Comparison of ENCODE assay signal across 27 cellular contexts in genomic region chr2:64972856-64973255, GRCh38. TPM values are rescaled to one million over a fixed set of nuclear protein-coding genes. Genes with fewer than 3 reads are reported as not detected.
DNase-seq lines count a peak whose midpoint lies in the region; ATAC-seq, FAIRE-seq and TF ChIP-seq lines count a peak whose summit lies in the region.
"Had no signal": no experiment of that assay in that cellular context is flagged by ENCODE, and none has a peak within 500 bp of the region (broad histone marks: within the 10 kb centered on the region; RNA-seq: fewer than 3 reads in every experiment).

No MANE protein-coding gene starts in this region.

- H2BK120ac ChIP-seq in IMR-90 (ENCODE audit: low read depth, low read length), result peak overlapping the region; percentile 27

- H4K91ac ChIP-seq in IMR-90 (ENCODE audit: insufficient read depth, low read depth, low read length), result peak overlapping the region; percentile 55; the same call in 1 of the 2 replicates

- H3K27ac ChIP-seq in IMR-90 (ENCODE audit: insufficient read depth, low read length) (no peak overlapping the region), K562 (ENCODE audit: extremely low read depth, low read depth, low read length) (no peak overlapping the region), osteoblast (ENCODE audit: low read depth, low read length) (no peak overlapping the region)
- H3K27ac ChIP-seq: BLaER1 treated with 17β-estradiol and CSF1 and Interleukin-3, amounts not matched to agents 10 nM and 100 nM; cardiac muscle cell; coronary artery; heart left ventricle; upper lobe of left lung had no signal

- CTCF ChIA-PET in IMR-90 (lab: Yijun Ruan, JAX), result interaction anchor here (1.1 to 1.3 kb wide), 2 partner anchors 9 to 16 kb away, joined by 3 to 8 read pairs; no protein-coding TSS in a partner anchor
- CTCF ChIA-PET in K562 (lab: Yijun Ruan, JAX; ENCODE audit: low intra/inter-chr PET ratio), result no interaction called here
- CTCF ChIA-PET in WTC11 (lab: Charles Lee), result interaction anchor here (1.5 kb wide), 1 partner anchor 55 kb away, joined by 8 read pairs; no protein-coding TSS in a partner anchor

- H3K79me2 ChIP-seq in K562 (ENCODE audit: control insufficient read depth, insufficient read depth, low read length) (no peaks in the 10 kb centered on the region), osteoblast (ENCODE audit: insufficient read depth, low read length) (no peaks in the 10 kb centered on the region)

- H2BK15ac ChIP-seq in IMR-90 (ENCODE audit: low read depth, low read length), result peak overlapping the region; percentile 75; the same call in 2 of the 3 replicates

- no peaks in the 10 kb centered on the region for H3K36me3 ChIP-seq in IMR-90 (ENCODE audit: control insufficient read depth, insufficient read depth, low read length)
- H3K36me3 ChIP-seq in K562 (ENCODE audit: control insufficient read depth, insufficient read depth, low read length), result no peaks in the 10 kb centered on the region
- H3K36me3 ChIP-seq in osteoblast (ENCODE audit: insufficient read depth, low read length), result no peaks in the 10 kb centered on the region
- H3K36me3 ChIP-seq: BLaER1 treated with 17β-estradiol and CSF1 and Interleukin-3, amounts not matched to agents 10 nM and 100 nM; cardiac muscle cell; heart left ventricle; upper lobe of left lung had no signal

- H2AK9ac ChIP-seq in IMR-90 (replicated peaks; ENCODE audit: low read depth, low read length, poor library complexity), result no peak overlapping the region

- intact Hi-C loops in IMR-90 (cut with micrococcal nuclease), result no loop called here
- intact Hi-C loops in K562 (cut with micrococcal nuclease), result no loop called here
- intact Hi-C loops in left colon (cut with DNase I, micrococcal nuclease), result no loop called here

- peaks cover 21% of the 10 kb centered on the region for H3K9me1 ChIP-seq in IMR-90 (ENCODE audit: insufficient read depth, low read length)
- no peaks in the 10 kb centered on the region for H3K9me1 ChIP-seq in K562 (ENCODE audit: control insufficient read depth, insufficient read depth, low read length)

- POLR2A ChIA-PET in IMR-90 (lab: Charles Lee; ENCODE audit: unreplicated experiment) (no interaction called here), K562 (lab: Yijun Ruan, JAX) (interaction anchor here (0.9 to 1.7 kb wide), 4 partner anchors 9 to 17 kb away, joined by 4 to 6 read pairs (median 4); partner anchors contain the start of gene SLC1A4), WTC11 (lab: Charles Lee) (no interaction called here)

- H3K4ac ChIP-seq in IMR-90 (ENCODE audit: low read depth, low read length), result peak overlapping the region; percentile 32

- no peak overlapping the region for H3K23ac ChIP-seq in IMR-90 (ENCODE audit: low read depth, low read length)

- peak overlapping the region; percentile 11; the same call in 1 of the 2 replicates for H3K14ac ChIP-seq in IMR-90 (replicated peaks; ENCODE audit: low read depth, low read length)

- no peak for TF ChIP-seq EP300 in K562 (IDR thresholded peaks at IDR 0.05; ENCODE audit: low read length)

- no peak for TF ChIP-seq RAD21 in IMR-90 (IDR thresholded peaks at IDR 0.05; ENCODE audit: low read length)
- TF ChIP-seq RAD21 in K562 (CRISPR knock-in tag; conservative IDR thresholded peaks at IDR 0.05 in 1 of 2, IDR thresholded peaks at IDR 0.05 in 1 of 2), result no peak

- H3K56ac ChIP-seq in IMR-90 (ENCODE audit: extremely low read depth, insufficient read depth, low read length), result no peak overlapping the region

- H3K18ac ChIP-seq in IMR-90 (ENCODE audit: low read depth, low read length), result no peak overlapping the region; the same call in 1 of the 2 replicates

- H3K27ac Mint-ChIP-seq in WTC11, result no peak overlapping the region
- H3K27ac Mint-ChIP-seq: activated CD4-positive, alpha-beta T cell treated with anti-CD3 and anti-CD28 coated beads, Interleukin-2, amount 10 ng/mL, durations not matched to agents 7 days and 5 days; memory B cell had no signal

- peaks cover 6% of the 10 kb centered on the region; the same call in 1 of the 2 replicates for H3K36me3 Mint-ChIP-seq in WTC11
- H3K36me3 Mint-ChIP-seq: naive B cell had no signal

- H3K4me3 ChIP-seq in IMR-90 (ENCODE audit: insufficient read depth, low read depth, low read length) (no peak overlapping the region), K562 (no peak overlapping the region), osteoblast (ENCODE audit: insufficient read depth, low read length) (no peak overlapping the region)
- H3K4me3 ChIP-seq: BLaER1 treated with 17β-estradiol and CSF1 and Interleukin-3, amounts not matched to agents 10 nM and 100 nM; cardiac muscle cell; coronary artery; heart left ventricle; upper lobe of left lung had no signal

- H3K4me3 Mint-ChIP-seq in WTC11, result no peak overlapping the region
- H3K4me3 Mint-ChIP-seq: activated CD4-positive, alpha-beta T cell treated with anti-CD3 and anti-CD28 coated beads, Interleukin-2, amount 10 ng/mL, durations not matched to agents 7 days and 5 days; memory B cell; naive B cell had no signal

- H3K4me1 ChIP-seq in IMR-90 (ENCODE audit: control insufficient read depth, insufficient read depth, low read length) (peaks cover 18% of the 10 kb centered on the region), K562 (replicated peaks in 1 of 2; ENCODE audit: control insufficient read depth in 2 of 2, insufficient read depth in 2 of 2, low read length in 2 of 2) (peaks cover 0 to 3% of the 10 kb centered on the region in 2 experiments; a peak in 2 of 5 replicates), osteoblast (ENCODE audit: insufficient read depth, low read length) (peaks cover 28% of the 10 kb centered on the region)

- H3K9me3 Mint-ChIP-seq in WTC11, result no peaks in the 10 kb centered on the region
- H3K9me3 Mint-ChIP-seq: activated CD4-positive, alpha-beta T cell treated with anti-CD3 and anti-CD28 coated beads, Interleukin-2, amount 10 ng/mL, durations not matched to agents 7 days and 5 days; memory B cell; naive B cell had no signal

- no peaks in the 10 kb centered on the region for H3K79me1 ChIP-seq in IMR-90 (ENCODE audit: low read depth in 1 of 2, low read length in 2 of 2)

- no peak for FAIRE-seq in K562 (lab: Jason Lieb, UNC)
- FAIRE-seq: G401.6, small intestine had no signal

- peak overlapping the region; percentile 14; the same call in 1 of the 2 replicates for H2AK5ac ChIP-seq in IMR-90 (ENCODE audit: low read depth, low read length)

- no peak for TF ChIP-seq CTCF in IMR-90 (conservative IDR thresholded peaks at IDR 0.05; ENCODE audit: low read depth, low read length)
- no peak for TF ChIP-seq CTCF in K562 (IDR thresholded peaks at IDR 0.05 in 2 of 3, conservative IDR thresholded peaks at IDR 0.05 in 1 of 3; ENCODE audit: insufficient read depth in 2 of 3, low read depth in 1 of 3, low read length in 3 of 3)
- no peak for TF ChIP-seq CTCF in osteoblast (IDR thresholded peaks at IDR 0.05; ENCODE audit: extremely low read depth, low read depth, low read length)
- no peak for TF ChIP-seq CTCF in WTC11 (IDR thresholded peaks at IDR 0.05)

- TF ChIP-seq POLR2A in IMR-90 (IDR thresholded peaks at IDR 0.05; ENCODE audit: low read depth, low read length), result no peak
- no peak for TF ChIP-seq POLR2A in K562 (conservative IDR thresholded peaks at IDR 0.05)

- H3K27me3 Mint-ChIP-seq in WTC11 (ENCODE audit: low read depth), result no peaks in the 10 kb centered on the region
- H3K27me3 Mint-ChIP-seq: memory B cell, naive B cell had no signal

- ATAC-seq in IMR-90 (ENCODE audit: low read depth), result peak; percentile 28
- ATAC-seq in K562, result no peak
- ATAC-seq in left colon, result no peak
- no peak for ATAC-seq in WTC11
- ATAC-seq: heart left ventricle, left cardiac atrium had no signal

- H4K20me1 ChIP-seq in IMR-90 (ENCODE audit: insufficient read depth, low read length) (peaks cover 8% of the 10 kb centered on the region; the same call in 1 of the 2 replicates), K562 (replicated peaks; ENCODE audit: control insufficient read depth, insufficient read depth, low read length) (no peaks in the 10 kb centered on the region), osteoblast (ENCODE audit: insufficient read depth, low read length) (no peaks in the 10 kb centered on the region)
- H4K20me1 ChIP-seq: BLaER1 treated with 17β-estradiol and CSF1 and Interleukin-3, amounts not matched to agents 10 nM and 100 nM had no signal

- H4K8ac ChIP-seq in IMR-90 (ENCODE audit: low read depth in 2 of 2, low read length in 2 of 2), result peak overlapping the region; percentile 11 to 56; a peak in 3 of 4 replicates

- no CpG with 5 or more reads among the region's 1 CpG for whole genome bisulfite sequencing in IMR-90 (ENCODE audit: extremely low coverage in 2 of 2, insufficient read length in 1 of 2), 2 experiments
- WGBS in K562 (ENCODE audit: insufficient coverage, low coverage, missing lambda C conversion rate), result 17% methylated on average over 1 of the region's 1 CpG

- H3K9me3 ChIP-seq in IMR-90 (ENCODE audit: control insufficient read depth, insufficient read depth, low read length), result no peaks in the 10 kb centered on the region
- no peaks in the 10 kb centered on the region; the same call in 1 of the 2 replicates for H3K9me3 ChIP-seq in K562 (replicated peaks; ENCODE audit: control insufficient read depth, insufficient read depth, low read depth, low read length)
- no peaks in the 10 kb centered on the region for H3K9me3 ChIP-seq in osteoblast (ENCODE audit: low read depth, low read length)
- H3K9me3 ChIP-seq: heart left ventricle, upper lobe of left lung had no signal

- in situ Hi-C loops in IMR-90 (cut with MboI; ENCODE audit: low sequenced_read_pairs), result no loop called here
- in situ Hi-C loops in K562 (cut with MboI), result no loop called here

- dilution Hi-C loops in IMR-90 (cut with HindIII; ENCODE audit: low sequenced_read_pairs, unreplicated experiment), result no loop called here

- H3K4me2 ChIP-seq in IMR-90 (ENCODE audit: low read depth, low read length), result no peak overlapping the region
- H3K4me2 ChIP-seq in K562 (ENCODE audit: insufficient read depth, low read length), result no peak overlapping the region
- no peak overlapping the region for H3K4me2 ChIP-seq in osteoblast (ENCODE audit: insufficient read depth, low read length)
- H3K4me2 ChIP-seq: BLaER1 treated with 17β-estradiol and CSF1 and Interleukin-3, amounts not matched to agents 10 nM and 100 nM had no signal

- peaks cover 15% of the 10 kb centered on the region for H3K4me1 Mint-ChIP-seq in WTC11

- H3K27me3 ChIP-seq in IMR-90 (ENCODE audit: control insufficient read depth, insufficient read depth, low read length) (peaks cover 2% of the 10 kb centered on the region; the same call in 1 of the 2 replicates), K562 (ENCODE audit: control insufficient read depth in 2 of 2, insufficient read depth in 2 of 2, low read length in 2 of 2) (peaks cover 0 to 8% of the 10 kb centered on the region in 2 experiments; a peak in 1 of 5 replicates), osteoblast (ENCODE audit: insufficient read depth, low read length) (no peaks in the 10 kb centered on the region)
- H3K27me3 ChIP-seq: BLaER1 treated with 17β-estradiol and CSF1 and Interleukin-3, amounts not matched to agents 10 nM and 100 nM; cardiac muscle cell; heart left ventricle; upper lobe of left lung had no signal

- peak overlapping the region; percentile 71 for H2BK20ac ChIP-seq in IMR-90 (ENCODE audit: low read depth, low read length)

- no peak overlapping the region for H4K5ac ChIP-seq in IMR-90 (ENCODE audit: low read depth, low read length)

- no peak overlapping the region for H3K9ac ChIP-seq in IMR-90 (ENCODE audit: low read depth, low read length)
- H3K9ac ChIP-seq in K562 (ENCODE audit: insufficient read depth in 1 of 2, low read depth in 2 of 2, low read length in 2 of 2), result no peak overlapping the region
- H3K9ac ChIP-seq: BLaER1 treated with 17β-estradiol and CSF1 and Interleukin-3, amounts not matched to agents 10 nM and 100 nM had no signal

- H2BK5ac ChIP-seq in IMR-90 (ENCODE audit: low read depth, low read length, poor library complexity, severe bottlenecking), result no peak overlapping the region

- DNase-seq in COLO668 (lab: John Stamatoyannopoulos, UW; ENCODE audit: unreplicated experiment), result peak; percentile 32
- peak; percentile 77 for DNase-seq in IMR-90
- no peak for DNase-seq in K562 (ENCODE audit: extremely low read depth in 1 of 4, low spot score in 3 of 4)
- peak; percentile 87 for DNase-seq in osteoblast (ENCODE audit: insufficient read length, low spot score, missing footprints)
- no peak for DNase-seq in left colon
- DNase-seq in HK-2 (ENCODE audit: unreplicated experiment), result no peak
- no peak for DNase-seq in NCI-H128 (lab: John Stamatoyannopoulos, UW; ENCODE audit: unreplicated experiment)
- no peak for DNase-seq in WTC11 (ENCODE audit: low spot score)
- DNase-seq: activated CD4-positive, alpha-beta T cell treated with anti-CD3 and anti-CD28 coated beads, Interleukin-2, amount 10 ng/mL, durations not matched to agents 7 days and 5 days; activated naive CD4-positive, alpha-beta T cell treated with anti-CD3 and anti-CD28 coated beads, Interleukin-2, amount 50 U/mL, for 16 hours; anterior cingulate cortex; Calu3; heart left ventricle; KBM-7; left cardiac atrium; naive B cell; NCI-H187 treated with DMSO at 0.1 percent for 48 hours; NCI-H345; nucleus accumbens; small intestine; stimulated activated CD4-positive, alpha-beta T cell treated with anti-CD3 and anti-CD28 coated beads, Interleukin-1b, Interleukin-23, amount 100 ng/mL, for 48 hours; upper lobe of left lung had no signal

- BruUV-seq in IMR-90 (replicated peaks; lab: Mats Ljungman, UMichigan) (no TSS peak), K562 (replicated peaks; lab: Mats Ljungman, UMichigan) (no TSS peak)

- H2AFZ ChIP-seq in IMR-90 (replicated peaks; ENCODE audit: low read length, poor library complexity) (no peak overlapping the region), K562 (ENCODE audit: low read depth, low read length) (0 out of 2 replicates have a peak overlapping the region, but pooled peaks have one; percentile 8), osteoblast (ENCODE audit: low read length) (no peak overlapping the region)

RNA-seq across cellular contexts. Expression of gene SLC1A4, which starts 16.3 kb away (rescaled TPM):
- total RNA-seq in IMR-90 (2012; rRNA removed) (6.9 and 8.1 TPM in 2 replicates), K562 (2014; rRNA removed) (13.9 TPM in 2 replicates), K562 (2014; rRNA removed; fragmentation: Illumina TruSeq; extraction: Trizol) (10.9 and 11.5 TPM in 2 replicates), K562 (2015; rRNA removed; fragmentation: Illumina TruSeq; extraction: Trizol) (4.4 and 4.6 TPM in 2 replicates), K562 (2021) (18.5 and 24.0 TPM in 2 replicates), osteoblast (47.7 and 49.2 TPM in 2 replicates), left colon (10 to 100 TPM; 10.8 to 12.5 TPM), WTC11 (2021) (0.73 to 1.6 TPM (median 0.80 TPM) in 3 replicates)
- polyA plus RNA-seq in IMR-90 (2012; rRNA removed) (5.9 and 6.8 TPM in 2 replicates), K562 (2011; rRNA removed) (6.9 and 13.4 TPM in 2 replicates), K562 (2014; fragmentation: Illumina TruSeq; extraction: Trizol) (16.4 and 18.0 TPM in 2 replicates), K562 (2014; fragmentation: Nextera tagmentation; extraction: Ambion mirVana) (1 to 10 TPM; 5.0 to 6.8 TPM), K562 (2014; rRNA removed) (9.8 and 11.6 TPM in 2 replicates)
- polyA plus RNA-seq in IMR-90 (2012; cell fraction: cytosol; rRNA removed), result 3.6 and 4.9 TPM in 2 replicates
- polyA plus RNA-seq in IMR-90 (2012; cell fraction: nucleus; rRNA removed; ENCODE audit: low replicate concordance), result 5.5 and 6.4 TPM in 2 replicates
- 17.5 and 18.4 TPM in 2 replicates for total RNA-seq in K562 (2011; cell fraction: chromatin; rRNA removed; ENCODE audit: low replicate concordance)
- total RNA-seq in K562 (2011; cell fraction: nucleolus; rRNA removed), result 26.2 and 28.7 TPM in 2 replicates
- total RNA-seq in K562 (2011; cell fraction: nucleoplasm; rRNA removed), result 23.0 and 27.7 TPM in 2 replicates
- polyA plus RNA-seq in K562 (2011; cell fraction: cytosol; rRNA removed), result 7.5 and 14.3 TPM in 2 replicates
- 11.3 and 11.9 TPM in 2 replicates for polyA plus RNA-seq in K562 (2011; cell fraction: nucleus; rRNA removed)
- 8.3 and 42.0 TPM in 2 replicates for polyA plus RNA-seq in K562 (2012)
- 14.3 and 23.1 TPM in 2 replicates for polyA minus RNA-seq in K562 (2011; rRNA and poly(A)+ RNA removed)
- polyA minus RNA-seq in K562 (2011; cell fraction: cytosol; rRNA and poly(A)+ RNA removed), result 10.3 and 18.3 TPM in 2 replicates
- 4.3 and 8.0 TPM in 2 replicates for polyA minus RNA-seq in K562 (2011; cell fraction: nucleus; rRNA and poly(A)+ RNA removed)

Comparison
In these comparisons a context has a peak if more than half of its experiments do, and no peak if none do; other contexts are left out.
1. DNase-seq: peak in COLO668 (single experiment), IMR-90 (single experiment) and osteoblast (single experiment); none in K562 (0 of 4), left colon (0 of 2), HK-2 (single experiment), NCI-H128 (single experiment) and WTC11 (single experiment).